ENCODE assay signal across 8 cellular contexts in the genomic region with DNA sequence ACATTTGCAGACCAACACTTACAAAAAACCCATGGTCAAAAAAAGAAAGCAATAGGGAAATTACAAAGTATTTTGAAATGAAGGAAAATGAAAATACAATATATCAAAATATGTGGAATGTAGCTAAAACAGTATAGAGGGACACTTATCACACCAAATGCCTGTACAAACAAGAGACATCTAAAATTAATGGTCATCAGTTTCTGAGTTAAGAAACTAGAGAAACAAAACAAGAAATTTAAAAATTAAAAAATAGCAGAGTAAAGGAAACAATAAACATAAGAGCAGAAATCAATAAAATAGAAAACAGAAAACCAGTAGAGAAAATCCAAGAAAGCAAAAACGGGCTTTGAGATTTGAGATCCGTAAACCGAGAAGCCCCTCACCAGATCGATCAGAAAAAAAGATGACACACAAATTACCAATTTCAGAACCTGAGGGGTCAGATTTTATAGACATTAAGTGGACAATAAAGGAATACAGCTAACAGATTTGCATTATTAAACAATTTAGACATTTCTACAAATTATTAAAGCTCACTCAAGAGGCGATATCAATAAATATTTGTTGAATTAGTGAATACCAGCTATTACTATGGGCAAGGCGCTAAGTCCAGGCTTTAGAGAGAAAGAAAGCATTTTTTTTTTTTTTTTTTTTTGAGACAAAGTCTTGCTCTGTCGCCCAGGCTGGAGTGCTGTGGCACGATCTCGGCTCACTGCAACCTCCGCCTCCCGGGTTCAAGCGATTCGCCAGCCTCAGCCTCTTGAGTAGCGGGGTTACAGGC. TPM values are rescaled to one million over a fixed set of nuclear protein-coding genes. Genes with fewer than 3 reads are reported as not detected.
DNase-seq lines count a peak whose midpoint lies in the region; ATAC-seq and TF ChIP-seq lines count a peak whose summit lies in the region.

No MANE protein-coding gene starts in this region.

- no peak overlapping the region for H3K23ac ChIP-seq in trophoblast cell (ENCODE audit: low read length)

- H3K4me2 ChIP-seq in fibroblast of lung (ENCODE audit: extremely low read depth, insufficient read depth, low read length) (peak overlapping the region; percentile 51), trophoblast cell (ENCODE audit: low read length) (peak overlapping the region; percentile 61)

- no peak for ATAC-seq in RWPE2 (ENCODE audit: low read depth)
- ATAC-seq in HG02884 (IDR thresholded peaks at IDR 0.05; ENCODE audit: unreplicated experiment), result no peak
- no peak for ATAC-seq in HG03457 (IDR thresholded peaks at IDR 0.05; ENCODE audit: unreplicated experiment)

- TF ChIP-seq CTCF in Caco-2 (IDR thresholded peaks at IDR 0.05; ENCODE audit: insufficient read depth in 1 of 2, low read depth in 1 of 2, low read length in 1 of 2, severe bottlenecking in 1 of 2, unreplicated experiment in 1 of 2) (no peak), RWPE2 (IDR thresholded peaks at IDR 0.05; ENCODE audit: poor library complexity, severe bottlenecking) (no peak), fibroblast of lung (conservative IDR thresholded peaks at IDR 0.05 in 1 of 2, IDR thresholded peaks at IDR 0.05 in 1 of 2; ENCODE audit: low read depth in 1 of 2, low read length in 2 of 2) (no peak)

- no TSS peak for BruUV-seq in Caco-2 (replicated peaks; lab: Mats Ljungman, UMichigan)

- no peak overlapping the region for H3K9ac ChIP-seq in fibroblast of lung (ENCODE audit: insufficient read depth, low read length)
- H3K9ac ChIP-seq in trophoblast cell (ENCODE audit: low read length), result no peak overlapping the region

- H3K4me1 Mint-ChIP-seq in Caco-2 (ENCODE audit: low read depth, unreplicated experiment), result peaks cover 6% of the 10 kb centered on the region

- H3K4me1 ChIP-seq in Caco-2 (0 out of 2 replicates have a peak, but pooled peaks cover 4% of the 10 kb centered on the region), RWPE2 (ENCODE audit: insufficient read depth, poor library complexity, severe bottlenecking) (peaks cover 7% of the 10 kb centered on the region), fibroblast of lung (ENCODE audit: control insufficient read depth, extremely low read depth, insufficient read depth, low read length) (peaks cover 3% of the 10 kb centered on the region), trophoblast cell (ENCODE audit: control insufficient read depth in 1 of 2, insufficient read depth in 2 of 2, low read length in 2 of 2) (no peaks in the 10 kb centered on the region)

- peak overlapping the region; percentile 89 for H2BK5ac ChIP-seq in trophoblast cell (ENCODE audit: low read depth, low read length, poor library complexity)

- peaks cover 10% of the 10 kb centered on the region for H3K9me3 Mint-ChIP-seq in Caco-2 (ENCODE audit: unreplicated experiment)

- H3K14ac ChIP-seq in trophoblast cell (ENCODE audit: low read length), result peak overlapping the region; percentile 44

- H3K36me3 Mint-ChIP-seq in Caco-2 (ENCODE audit: insufficient read depth, unreplicated experiment), result peaks cover 18% of the 10 kb centered on the region

- peak overlapping the region; percentile 75 for H3K18ac ChIP-seq in trophoblast cell (ENCODE audit: low read length)

- DNase-seq in Caco-2 (no peak), RWPE2 (ENCODE audit: low spot score) (no peak), fibroblast of lung (ENCODE audit: low read depth in 2 of 2) (no peak), trophoblast cell (no peak)
- no peak for DNase-seq in stimulated activated naive CD4-positive, alpha-beta T cell (lab: John Stamatoyannopoulos, UW)
- DNase-seq in activated CD4-positive, CD25-positive, alpha-beta regulatory T cell (lab: John Stamatoyannopoulos, UW), result no peak

- H2BK12ac ChIP-seq in trophoblast cell (ENCODE audit: low read length), result no peak overlapping the region

- H3K79me2 ChIP-seq in fibroblast of lung (ENCODE audit: control insufficient read depth, insufficient read depth, low read length) (peaks cover 37% of the 10 kb centered on the region), trophoblast cell (ENCODE audit: control insufficient read depth, insufficient read depth, low read length, poor library complexity) (peaks cover 2% of the 10 kb centered on the region)

- no peaks in the 10 kb centered on the region; the same call in 1 of the 2 replicates for H3K36me3 ChIP-seq in Caco-2 (ENCODE audit: control insufficient read depth, insufficient read depth, low read length)
- peaks cover 17% of the 10 kb centered on the region for H3K36me3 ChIP-seq in RWPE2 (ENCODE audit: low read depth)
- H3K36me3 ChIP-seq in fibroblast of lung (ENCODE audit: control insufficient read depth, insufficient read depth, low read length), result no peaks in the 10 kb centered on the region
- peaks cover 0 to 2% of the 10 kb centered on the region in 2 experiments for H3K36me3 ChIP-seq in trophoblast cell (ENCODE audit: control insufficient read depth in 1 of 2, insufficient read depth in 2 of 2, low read length in 2 of 2)

- peak overlapping the region; percentile 85 for H3K4me3 Mint-ChIP-seq in Caco-2 (ENCODE audit: unreplicated experiment)

- no peak overlapping the region for H2AK5ac ChIP-seq in trophoblast cell (ENCODE audit: low read length)

- peak overlapping the region; percentile 62 for H4K12ac ChIP-seq in trophoblast cell (ENCODE audit: low read depth, low read length)

- H3K79me1 ChIP-seq in trophoblast cell (ENCODE audit: low read length), result peaks cover 10% of the 10 kb centered on the region

- H3K4me3 ChIP-seq in Caco-2 (ENCODE audit: low read depth, low read length) (peak overlapping the region; percentile 35), RWPE2 (ENCODE audit: severe bottlenecking) (peak overlapping the region; percentile 96), fibroblast of lung (replicated peaks in 1 of 4; ENCODE audit: control extremely low read depth in 1 of 4, insufficient read depth in 1 of 4, low read depth in 3 of 4, low read length in 4 of 4) (peak overlapping the region; percentile 33 to 57 (median 54)), trophoblast cell (ENCODE audit: low read depth, low read length) (no peak overlapping the region)

- H2BK120ac ChIP-seq in trophoblast cell (ENCODE audit: insufficient read depth, low read length, poor library complexity), result peak overlapping the region; percentile 52

- no peaks in the 10 kb centered on the region; the same call in 1 of the 2 replicates for H3K9me3 ChIP-seq in Caco-2
- H3K9me3 ChIP-seq in RWPE2 (ENCODE audit: severe bottlenecking), result no peaks in the 10 kb centered on the region
- no peaks in the 10 kb centered on the region for H3K9me3 ChIP-seq in fibroblast of lung (ENCODE audit: control insufficient read depth, insufficient read depth, low read depth, low read length)
- no peaks in the 10 kb centered on the region for H3K9me3 ChIP-seq in trophoblast cell (ENCODE audit: insufficient read depth, low read depth, low read length)

- CTCF ChIA-PET in Caco-2 (lab: Charles Lee), result interaction anchor here (1.6 kb wide), 1 partner anchor 586 kb away, joined by 3 read pairs; no protein-coding TSS in a partner anchor

- POLR2A ChIA-PET in Caco-2 (lab: Charles Lee), result interaction anchor here (0.5 to 1.5 kb wide), 2 partner anchors 8 to 22 kb away, joined by 5 to 7 read pairs; no protein-coding TSS in a partner anchor

- H4K8ac ChIP-seq in trophoblast cell (ENCODE audit: low read depth, low read length), result peak overlapping the region; percentile 94

- H3K27ac Mint-ChIP-seq in Caco-2 (ENCODE audit: unreplicated experiment), result peak overlapping the region; percentile 81

- H3K4ac ChIP-seq in trophoblast cell (ENCODE audit: low read depth, low read length), result peak overlapping the region; percentile 46

- peak overlapping the region; percentile 70 for H3K27ac ChIP-seq in RWPE2 (ENCODE audit: poor library complexity, severe bottlenecking)
- H3K27ac ChIP-seq in fibroblast of lung (ENCODE audit: insufficient read depth, low read length), result peak overlapping the region; percentile 89
- peak overlapping the region; percentile 82 for H3K27ac ChIP-seq in trophoblast cell (ENCODE audit: low read depth, low read length)

- H3K27me3 ChIP-seq in Caco-2 (replicated peaks; ENCODE audit: control insufficient read depth, insufficient read depth, low read length), result no peaks in the 10 kb centered on the region
- no peaks in the 10 kb centered on the region for H3K27me3 ChIP-seq in RWPE2 (ENCODE audit: insufficient read depth, poor library complexity, severe bottlenecking)
- H3K27me3 ChIP-seq in fibroblast of lung (ENCODE audit: control insufficient read depth, insufficient read depth, low read length), result no peaks in the 10 kb centered on the region
- no peaks in the 10 kb centered on the region for H3K27me3 ChIP-seq in trophoblast cell (ENCODE audit: insufficient read depth, low read length)

- no peak overlapping the region for H4K91ac ChIP-seq in trophoblast cell (ENCODE audit: low read depth, low read length)

- intact Hi-C loops in Caco-2 (cut with micrococcal nuclease; ENCODE audit: unreplicated experiment), result loop anchor here (5.0 kb wide), 1 partner anchor 161 kb away; no protein-coding TSS in a partner anchor

- WGBS in trophoblast cell (ENCODE audit: extremely low coverage, insufficient coverage, insufficient read length), result no CpG with 5 or more reads among the region's 14 CpGs

- no peaks in the 10 kb centered on the region for H3K27me3 Mint-ChIP-seq in Caco-2 (ENCODE audit: insufficient read depth, unreplicated experiment)

- H2AFZ ChIP-seq in fibroblast of lung (ENCODE audit: low read length) (peak overlapping the region; percentile 96), trophoblast cell (ENCODE audit: insufficient read depth, low read length, poor library complexity) (peak overlapping the region; percentile 86)

- no peaks in the 10 kb centered on the region for H4K20me1 ChIP-seq in fibroblast of lung (ENCODE audit: control insufficient read depth, extremely low read depth, insufficient read depth, low read length)

RNA-seq across cellular contexts. Expression of a gene that starts 1.0 kb away (rescaled TPM):
- total RNA-seq in Caco-2 (2022) (60.5 and 73.4 TPM in 2 replicates), fibroblast of lung (28.0 and 39.5 TPM in 2 replicates)
- polyA plus RNA-seq in fibroblast of lung, result 36.5 and 40.6 TPM in 2 replicates
- polyA plus RNA-seq in fibroblast of lung (2012), result 19.5 and 22.7 TPM in 2 replicates
- 3.3 and 4.1 TPM in 2 replicates for polyA minus RNA-seq in fibroblast of lung (ENCODE audit: low replicate concordance)
- polyA plus RNA-seq in trophoblast cell (2013), result 26.2 and 26.3 TPM in 2 replicates
